1 cellular context compared by ENCODE assay signal in genomic region chr2:61905372-61906186, GRCh38.
A peak's percentile ranks its signal among the peaks of the same experiment; 100 is the strongest.
TF ChIP-seq lines count a peak whose summit lies in the region.

COMMD1 (plus strand) TSS chr2:61905674; CDS start chr2:61905679, 5 bp downstream.

TF ChIP-seq in GM12878, 131 proteins besides CTCF, POLR2A, EP300 and RAD21 (continued from another document and continues in another):
- no peak for TF ChIP-seq GATAD2B (conservative IDR thresholded peaks at IDR 0.05; ENCODE audit: low read depth)
- TF ChIP-seq NR2C2 (IDR thresholded peaks at IDR 0.05; ENCODE audit: borderline replicate concordance, control insufficient read depth, insufficient read length, low read depth) = no peak
- TF ChIP-seq IKZF2 (IDR thresholded peaks at IDR 0.05) = peak in 1 of 2 experiments; percentile 14; a peak in 1 of 4 replicates
- no peak for TF ChIP-seq NFXL1 (IDR thresholded peaks at IDR 0.05; ENCODE audit: borderline replicate concordance)
- no peak; the same call in 1 of the 2 replicates for TF ChIP-seq EED (IDR thresholded peaks at IDR 0.05; ENCODE audit: low read depth)
- TF ChIP-seq CBX5 (IDR thresholded peaks at IDR 0.05; ENCODE audit: low read depth) = peak; percentile 76; the same call in 1 of the 2 replicates
- TF ChIP-seq SRF (IDR thresholded peaks at IDR 0.05; ENCODE audit: low read depth in 2 of 2, low read length in 2 of 2) = 0 out of 4 replicates have a peak, but pooled peaks of 1 of the 2 experiments have one; percentile 4
- no peak for TF ChIP-seq SMAD1 (IDR thresholded peaks at IDR 0.05; ENCODE audit: low read depth, partially characterized antibody)
- peak; percentile 77 for TF ChIP-seq IKZF1 (conservative IDR thresholded peaks at IDR 0.05)
- TF ChIP-seq RELA (IDR thresholded peaks at IDR 0.05; ENCODE audit: borderline replicate concordance, partially characterized antibody) = peak; percentile 86
- no peak for TF ChIP-seq TCF7 (IDR thresholded peaks at IDR 0.05; ENCODE audit: borderline replicate concordance)
- no peak for TF ChIP-seq CEBPB (IDR thresholded peaks at IDR 0.05; ENCODE audit: borderline replicate concordance in 1 of 2, low read depth in 2 of 2, low read length in 2 of 2)
- no peak for TF ChIP-seq BMI1 (IDR thresholded peaks at IDR 0.05; ENCODE audit: borderline replicate concordance)
- no peak for TF ChIP-seq USF2 (IDR thresholded peaks at IDR 0.05; ENCODE audit: borderline replicate concordance, low read depth, low read length)
- no peak for TF ChIP-seq CEBPZ (IDR thresholded peaks at IDR 0.05; ENCODE audit: low read depth, low read length)
- no peak for TF ChIP-seq EZH2 (IDR thresholded peaks at IDR 0.05; ENCODE audit: borderline replicate concordance, control insufficient read depth, low read depth, low read length)
- TF ChIP-seq REST (IDR thresholded peaks at IDR 0.05; ENCODE audit: low read depth, low read length) = peak; percentile 52; the same call in 1 of the 2 replicates
- TF ChIP-seq SPI1 (IDR thresholded peaks at IDR 0.05; ENCODE audit: borderline replicate concordance, insufficient read depth, low read depth, low read length) = no peak
- no peak for TF ChIP-seq ZNF622 (IDR thresholded peaks at IDR 0.05)
- TF ChIP-seq RCOR1 (conservative IDR thresholded peaks at IDR 0.05; ENCODE audit: low read depth, low read length) = no peak
- TF ChIP-seq ZNF592 (IDR thresholded peaks at IDR 0.05) = no peak
- peak; percentile 45 for TF ChIP-seq USF1 (IDR thresholded peaks at IDR 0.05; ENCODE audit: borderline replicate concordance, extremely low read length, insufficient read depth, low read depth, low read length)
- peak; percentile 43; the same call in 1 of the 2 replicates for TF ChIP-seq TBL1XR1 (IDR thresholded peaks at IDR 0.05; ENCODE audit: low read depth, low read length)
- TF ChIP-seq POLR2AphosphoS2 (IDR thresholded peaks at IDR 0.05; ENCODE audit: low read depth, low read length) = 0 out of 2 replicates have a peak, but pooled peaks have one; percentile 56
- TF ChIP-seq RB1 (IDR thresholded peaks at IDR 0.05; ENCODE audit: borderline replicate concordance) = peak; percentile 66; the same call in 1 of the 2 replicates
- peak; percentile 19; the same call in 1 of the 2 replicates for TF ChIP-seq STAT1 (conservative IDR thresholded peaks at IDR 0.05)
- peak; percentile 70; the same call in 1 of the 2 replicates for TF ChIP-seq PAX5 (IDR thresholded peaks at IDR 0.05; ENCODE audit: borderline replicate concordance, low read depth, low read length)
- peak; percentile 94 for TF ChIP-seq RUNX3 (IDR thresholded peaks at IDR 0.05; ENCODE audit: low read length)
- no peak; the same call in 1 of the 2 replicates for TF ChIP-seq ZNF687 (IDR thresholded peaks at IDR 0.05)
- peak; percentile 59; the same call in 1 of the 2 replicates for TF ChIP-seq TCF12 (IDR thresholded peaks at IDR 0.05; ENCODE audit: low read depth, low read length)
- peak; percentile 86; the same call in 1 of the 2 replicates for TF ChIP-seq SMAD5 (IDR thresholded peaks at IDR 0.05; ENCODE audit: low read depth)
- no peak for TF ChIP-seq ZNF274 (IDR thresholded peaks at IDR 0.05; ENCODE audit: insufficient read depth, insufficient read length)
- no peak; the same call in 1 of the 2 replicates for TF ChIP-seq JUND (IDR thresholded peaks at IDR 0.05; ENCODE audit: low read depth, low read length)
- TF ChIP-seq IRF3 (IDR thresholded peaks at IDR 0.05) = no peak
- TF ChIP-seq EGR1 (IDR thresholded peaks at IDR 0.05; ENCODE audit: borderline replicate concordance in 1 of 2, low read depth in 2 of 2, low read length in 2 of 2) = no peak
- peak; percentile 98 for TF ChIP-seq YY1 (IDR thresholded peaks at IDR 0.05; ENCODE audit: low read depth, low read length)
- no peak for TF ChIP-seq BRCA1 (IDR thresholded peaks at IDR 0.05; ENCODE audit: low read depth, low read length)
- TF ChIP-seq E2F4 (IDR thresholded peaks at IDR 0.05; ENCODE audit: low read depth, low read length) = peak; percentile 55; the same call in 1 of the 2 replicates
- peak; percentile 35 for TF ChIP-seq MEF2B (IDR thresholded peaks at IDR 0.05; ENCODE audit: partially characterized antibody, poor library complexity, severe bottlenecking)
- TF ChIP-seq ETV6 (conservative IDR thresholded peaks at IDR 0.05 in 1 of 2, IDR thresholded peaks at IDR 0.05 in 1 of 2; ENCODE audit: borderline replicate concordance in 1 of 2, low read depth in 1 of 2) = no peak
- TF ChIP-seq SIN3A (IDR thresholded peaks at IDR 0.05; ENCODE audit: low read depth, low read length) = peak; percentile 95
- no peak for TF ChIP-seq CHD1 (IDR thresholded peaks at IDR 0.05; ENCODE audit: low read depth, low read length)
